ENCODE assay signal across 20 cellular contexts in genomic region chr6:164838068-164838615, GRCh38.
"Had no signal": no experiment of that assay in that cellular context is flagged by ENCODE, and none has a peak within 500 bp of the region (broad histone marks: within the 10 kb centered on the region; RNA-seq: fewer than 3 reads in every experiment).

No MANE protein-coding gene starts in this region.

- H3K9ac ChIP-seq: KMS-11, SK-N-SH had no signal

- ATAC-seq: HepG2 had no signal

- H3K4me2 ChIP-seq: KMS-11, SK-N-SH had no signal

- H3K27ac ChIP-seq: KMS-11, RWPE1 had no signal

- DNase-seq: IMR-90, Kasumi-1, MV-4-11, NCI-H1048, NCI-H1105, NCI-H1417, NCI-H1436 treated with DMSO at 0.1 percent for 48 hours, NCI-H1694, NCI-H187 treated with DMSO at 0.1 percent for 48 hours, NCI-H2029 treated with DMSO at 0.1 percent for 48 hours, NCI-H2107, NCI-H2227 treated with DMSO at 0.1 percent for 48 hours, NCI-H524, NCI-H526 treated with DMSO at 0.1 percent for 48 hours, NCI-H748 treated with DMSO at 0.1 percent for 48 hours, SHP77, SK-N-SH had no signal
